17 cellular contexts compared by ENCODE assay signal in the genomic region with DNA sequence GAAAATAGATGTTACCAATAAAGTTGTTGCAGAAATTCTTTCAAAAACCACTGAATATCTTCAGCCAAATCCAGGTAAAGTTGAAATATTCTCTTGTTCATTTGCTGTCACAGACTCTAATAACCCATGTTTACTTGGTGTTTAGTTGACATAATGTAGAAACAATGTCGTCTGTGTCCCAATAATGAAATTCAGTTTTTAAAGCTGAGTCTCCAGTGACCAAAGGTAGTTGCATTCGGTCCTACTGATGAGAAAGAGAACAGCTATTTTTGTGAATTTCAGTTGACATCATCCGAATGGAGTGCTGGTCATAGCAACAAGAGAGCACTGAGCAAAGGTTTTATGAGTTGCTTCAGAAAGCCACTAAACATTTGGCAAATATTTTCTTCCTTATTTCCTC.
DNase-seq lines count a peak whose midpoint lies in the region; ATAC-seq and TF ChIP-seq lines count a peak whose summit lies in the region.
"Had no signal": no experiment of that assay in that cellular context is flagged by ENCODE, and none has a peak within 500 bp of the region (broad histone marks: within the 10 kb centered on the region; RNA-seq: fewer than 3 reads in every experiment).

No MANE protein-coding gene starts in this region.

- BruUV-seq in PC-3 (replicated peaks; lab: Mats Ljungman, UMichigan): no TSS peak

- TF ChIP-seq POLR2A in lower leg skin (IDR thresholded peaks at IDR 0.05): no peak

- peaks cover 5% of the 10 kb centered on the region for H3K27me3 Mint-ChIP-seq in activated CD8-positive, alpha-beta T cell treated with anti-CD3 and anti-CD28 coated beads, Interleukin-2, amount 10 ng/mL, durations not matched to agents 7 days and 5 days (ENCODE audit: low read depth)

- H3K4ac ChIP-seq in trophoblast cell (ENCODE audit: low read depth, low read length): no peak overlapping the region

- no peaks in the 10 kb centered on the region for H3K79me1 ChIP-seq in trophoblast cell (ENCODE audit: low read length)

- no peaks in the 10 kb centered on the region for H3K36me3 Mint-ChIP-seq in activated CD8-positive, alpha-beta T cell treated with anti-CD3 and anti-CD28 coated beads, Interleukin-2, amount 10 ng/mL, durations not matched to agents 7 days and 5 days (ENCODE audit: low read depth)
- H3K36me3 Mint-ChIP-seq: CD14-positive monocyte; CD4-positive, alpha-beta memory T cell had no signal

- no peaks in the 10 kb centered on the region for H4K20me1 ChIP-seq in PC-3 (ENCODE audit: low read length)
- H4K20me1 ChIP-seq: BLaER1 had no signal

- no peak overlapping the region for H3K14ac ChIP-seq in trophoblast cell (ENCODE audit: low read length)

- H3K79me2 ChIP-seq in trophoblast cell (ENCODE audit: control insufficient read depth, insufficient read depth, low read length, poor library complexity) (no peaks in the 10 kb centered on the region), PC-3 (ENCODE audit: low read length) (no peaks in the 10 kb centered on the region)

- no peak overlapping the region for H2AK5ac ChIP-seq in trophoblast cell (ENCODE audit: low read length)

- no CpG with 5 or more reads among the region's 3 CpGs for WGBS in trophoblast cell (ENCODE audit: extremely low coverage, insufficient coverage, insufficient read length)
- WGBS in lower leg skin, 2 donors: 57 to 70% methylated on average over 3 of the region's 3 CpGs

- TF ChIP-seq CTCF in lower leg skin (IDR thresholded peaks at IDR 0.05) (no peak), PC-3 (conservative IDR thresholded peaks at IDR 0.05; ENCODE audit: low read depth, low read length) (no peak)

- CTCF ChIA-PET in activated CD8-positive, alpha-beta T cell treated with anti-CD3 and anti-CD28 coated beads, Interleukin-2, amount 10 ng/mL, durations not matched to agents 7 days and 5 days (lab: Charles Lee): interaction anchor here (1.1 to 2.3 kb wide), 2 partner anchors 9 to 128 kb away, joined by 5 to 11 read pairs; no protein-coding TSS in a partner anchor
- CTCF ChIA-PET in PC-3 (lab: Charles Lee): interaction anchor here (1.6 kb wide), 1 partner anchor 182 kb away, joined by 7 read pairs; no protein-coding TSS in a partner anchor

- DNase-seq in RKO (ENCODE audit: low spot score) (peak; percentile 1), trophoblast cell (peak; percentile 44 to 89), superior temporal gyrus (ENCODE audit: extremely low spot score) (peak; percentile 69), amygdala (lab: John Stamatoyannopoulos, UW) (no peak), lower leg skin (ENCODE audit: low spot score in 2 of 2) (no peak), PC-3 (no peak)
- no peak for DNase-seq in activated CD8-positive, alpha-beta T cell treated with anti-CD3 and anti-CD28 coated beads, Interleukin-2, amount 10 ng/mL, durations not matched to agents 7 days and 5 days
- DNase-seq: 8988T; CD4-positive, alpha-beta memory T cell; DMS 273 treated with DMSO at 0.1 percent for 48 hours; DND-41; H9 had no signal

- H3K27ac Mint-ChIP-seq in activated CD8-positive, alpha-beta T cell treated with anti-CD3 and anti-CD28 coated beads, Interleukin-2, amount 10 ng/mL, durations not matched to agents 7 days and 5 days: no peak overlapping the region
- H3K27ac Mint-ChIP-seq: CD14-positive monocyte; CD4-positive, alpha-beta memory T cell; H9 had no signal

- H3K9me3 ChIP-seq in trophoblast cell (ENCODE audit: insufficient read depth, low read depth, low read length) (no peaks in the 10 kb centered on the region), PC-3 (ENCODE audit: low read length) (no peaks in the 10 kb centered on the region)
- H3K9me3 ChIP-seq: BLaER1 had no signal

- intact Hi-C loops in lower leg skin (cut with DNase I; ENCODE audit: low total_unique reads): no loop called here
- intact Hi-C loops in PC-3 (cut with micrococcal nuclease): loop anchor here (1.0 to 5.0 kb wide), 4 partner anchors 87 to 470 kb away; partner anchors contain the start of gene ADAMTSL3

- no peak overlapping the region for H2BK5ac ChIP-seq in trophoblast cell (ENCODE audit: low read depth, low read length, poor library complexity)

- no peak overlapping the region for H3K23ac ChIP-seq in trophoblast cell (ENCODE audit: low read length)

- H3K9ac ChIP-seq in trophoblast cell (ENCODE audit: low read length) (no peak overlapping the region), PC-3 (ENCODE audit: low read length) (no peak overlapping the region)
- H3K9ac ChIP-seq: BLaER1 had no signal

- H2BK120ac ChIP-seq in trophoblast cell (ENCODE audit: insufficient read depth, low read length, poor library complexity): no peak overlapping the region

- no peak overlapping the region for H2BK12ac ChIP-seq in trophoblast cell (ENCODE audit: low read length)

- POLR2A ChIA-PET in activated CD8-positive, alpha-beta T cell treated with anti-CD3 and anti-CD28 coated beads, Interleukin-2, amount 10 ng/mL, durations not matched to agents 7 days and 5 days (lab: Charles Lee): no interaction called here
- POLR2A ChIA-PET in PC-3 (lab: Charles Lee; ENCODE audit: unreplicated experiment): interaction anchor here (0.6 to 0.7 kb wide), 2 partner anchors 125 to 467 kb away, joined by 5 to 7 read pairs; no protein-coding TSS in a partner anchor

- no peaks in the 10 kb centered on the region for H3K27me3 ChIP-seq in trophoblast cell (ENCODE audit: insufficient read depth, low read length)
- H3K27me3 ChIP-seq in PC-3 (ENCODE audit: low read length): no peaks in the 10 kb centered on the region
- H3K27me3 ChIP-seq: BLaER1 had no signal

- H2AFZ ChIP-seq in trophoblast cell (ENCODE audit: insufficient read depth, low read length, poor library complexity) (no peak overlapping the region), PC-3 (ENCODE audit: low read length) (no peak overlapping the region)

- H3K4me3 ChIP-seq in trophoblast cell (ENCODE audit: low read depth, low read length) (no peak overlapping the region), lower leg skin (ENCODE audit: low read depth, poor library complexity, severe bottlenecking) (no peak overlapping the region), PC-3 (ENCODE audit: low read length) (no peak overlapping the region)
- H3K4me3 ChIP-seq: BLaER1, GM12878 had no signal

- no peak overlapping the region for H4K91ac ChIP-seq in trophoblast cell (ENCODE audit: low read depth, low read length)

- no peak overlapping the region for H4K12ac ChIP-seq in trophoblast cell (ENCODE audit: low read depth, low read length)

- no peak overlapping the region for H4K8ac ChIP-seq in trophoblast cell (ENCODE audit: low read depth, low read length)

- H3K4me2 ChIP-seq in trophoblast cell (ENCODE audit: low read length): no peak overlapping the region
- H3K4me2 ChIP-seq in PC-3 (ENCODE audit: low read length): no peak overlapping the region
- H3K4me2 ChIP-seq: BLaER1 had no signal

- no peak for ATAC-seq in activated CD8-positive, alpha-beta T cell treated with anti-CD3 and anti-CD28 coated beads, Interleukin-2, amount 10 ng/mL, durations not matched to agents 7 days and 5 days
- ATAC-seq in PC-3: no peak
- ATAC-seq: GM12878, HepG2 had no signal

- H3F3A ChIP-seq in PC-3 (ENCODE audit: low read length, unreplicated experiment): no peaks in the 10 kb centered on the region

- H3K9me3 Mint-ChIP-seq in activated CD8-positive, alpha-beta T cell treated with anti-CD3 and anti-CD28 coated beads, Interleukin-2, amount 10 ng/mL, durations not matched to agents 7 days and 5 days (ENCODE audit: insufficient read depth): no peaks in the 10 kb centered on the region
- H3K9me3 Mint-ChIP-seq: CD14-positive monocyte; CD4-positive, alpha-beta memory T cell; H9 had no signal

- no peaks in the 10 kb centered on the region for H3K4me1 Mint-ChIP-seq in activated CD8-positive, alpha-beta T cell treated with anti-CD3 and anti-CD28 coated beads, Interleukin-2, amount 10 ng/mL, durations not matched to agents 7 days and 5 days (ENCODE audit: low read depth)
- H3K4me1 Mint-ChIP-seq: CD14-positive monocyte; CD4-positive, alpha-beta memory T cell had no signal

- no peak overlapping the region for H3K4me3 Mint-ChIP-seq in activated CD8-positive, alpha-beta T cell treated with anti-CD3 and anti-CD28 coated beads, Interleukin-2, amount 10 ng/mL, durations not matched to agents 7 days and 5 days
- H3K4me3 Mint-ChIP-seq: CD14-positive monocyte; CD4-positive, alpha-beta memory T cell; H9 had no signal

- H3K4me1 ChIP-seq in trophoblast cell (ENCODE audit: control insufficient read depth in 1 of 2, insufficient read depth in 2 of 2, low read length in 2 of 2) (no peaks in the 10 kb centered on the region), PC-3 (ENCODE audit: insufficient read depth, low read length) (peaks cover 7% of the 10 kb centered on the region; the same call in 1 of the 2 replicates)

- no peak overlapping the region for H3K18ac ChIP-seq in trophoblast cell (ENCODE audit: low read length)

- H3K36me3 ChIP-seq in trophoblast cell (ENCODE audit: control insufficient read depth in 1 of 2, insufficient read depth in 2 of 2, low read length in 2 of 2) (no peaks in the 10 kb centered on the region), PC-3 (ENCODE audit: low read depth, low read length) (no peaks in the 10 kb centered on the region)
- H3K36me3 ChIP-seq: BLaER1 had no signal

- H3K9me2 ChIP-seq in PC-3 (replicated peaks; ENCODE audit: low read length): no peaks in the 10 kb centered on the region

- H3K27ac ChIP-seq in cingulate gyrus (ENCODE audit: low read depth, low read length) (peak overlapping the region; percentile 69), trophoblast cell (ENCODE audit: low read depth, low read length) (no peak overlapping the region), PC-3 (ENCODE audit: low read length) (no peak overlapping the region)
- H3K27ac ChIP-seq: BLaER1 had no signal

Comparison
In these comparisons a context has a peak if more than half of its experiments do, and no peak if none do; other contexts are left out.
1. DNase-seq: peak in RKO (single experiment), trophoblast cell (2 of 2) and superior temporal gyrus (single experiment); none in amygdala (0 of 56), activated CD8-positive, alpha-beta T cell treated with anti-CD3 and anti-CD28 coated beads, Interleukin-2, amount 10 ng/mL, durations not matched to agents 7 days and 5 days (single experiment), lower leg skin (0 of 2) and PC-3 (single experiment).